Comparison of ENCODE assay signal across 21 cellular contexts in genomic region chr1:228079601-228080263, GRCh38. TPM values are rescaled to one million over a fixed set of nuclear protein-coding genes. Genes with fewer than 3 reads are reported as not detected.
DNase-seq lines count a peak whose midpoint lies in the region; ATAC-seq and TF ChIP-seq lines count a peak whose summit lies in the region.
"Had no signal": no experiment of that assay in that cellular context is flagged by ENCODE, and none has a peak within 500 bp of the region (broad histone marks: within the 10 kb centered on the region; RNA-seq: fewer than 3 reads in every experiment).

No MANE protein-coding gene starts in this region.

- H3K4me3 Mint-ChIP-seq in activated CD4-positive, alpha-beta T cell treated with anti-CD3 and anti-CD28 coated beads, Interleukin-2, amount 10 ng/mL, durations not matched to agents 7 days and 5 days = no peak overlapping the region
- peak overlapping the region in 3 of 5 experiments; percentile 30 to 70 (median 62) for H3K4me3 Mint-ChIP-seq in brain
- H3K4me3 Mint-ChIP-seq: B cell; effector memory CD8-positive, alpha-beta T cell had no signal

- TF ChIP-seq EP300 in ovary (IDR thresholded peaks at IDR 0.05) = no peak

- peak overlapping the region; percentile 82 for H3K27ac Mint-ChIP-seq in activated CD4-positive, alpha-beta T cell treated with anti-CD3 and anti-CD28 coated beads, Interleukin-2, amount 10 ng/mL, durations not matched to agents 7 days and 5 days
- no peak overlapping the region for H3K27ac Mint-ChIP-seq in brain
- H3K27ac Mint-ChIP-seq: B cell; effector memory CD8-positive, alpha-beta T cell had no signal

- no peaks in the 10 kb centered on the region for H3K9me3 Mint-ChIP-seq in activated CD4-positive, alpha-beta T cell treated with anti-CD3 and anti-CD28 coated beads, Interleukin-2, amount 10 ng/mL, durations not matched to agents 7 days and 5 days
- peaks cover 0 to 3% (median 0%) of the 10 kb centered on the region in 5 experiments for H3K9me3 Mint-ChIP-seq in brain
- H3K9me3 Mint-ChIP-seq: effector memory CD8-positive, alpha-beta T cell had no signal

- H3K36me3 ChIP-seq in HEK293 (ENCODE audit: control insufficient read depth in 2 of 2, insufficient read depth in 1 of 2, low read length in 2 of 2) (peaks cover 0 to 18% of the 10 kb centered on the region in 2 experiments; a peak in 1 of 3 replicates), ovary (no peaks in the 10 kb centered on the region)
- H3K36me3 ChIP-seq: pancreas had no signal

- H3K27me3 Mint-ChIP-seq in activated CD4-positive, alpha-beta T cell treated with anti-CD3 and anti-CD28 coated beads, Interleukin-2, amount 10 ng/mL, durations not matched to agents 7 days and 5 days = no peaks in the 10 kb centered on the region
- H3K27me3 Mint-ChIP-seq in brain = peaks cover 15% of the 10 kb centered on the region
- H3K27me3 Mint-ChIP-seq: B cell; effector memory CD8-positive, alpha-beta T cell had no signal

- peaks cover 16% of the 10 kb centered on the region for H3K36me3 Mint-ChIP-seq in activated CD4-positive, alpha-beta T cell treated with anti-CD3 and anti-CD28 coated beads, Interleukin-2, amount 10 ng/mL, durations not matched to agents 7 days and 5 days (ENCODE audit: low read depth)
- H3K36me3 Mint-ChIP-seq in brain = peaks cover 15% of the 10 kb centered on the region

- no peaks in the 10 kb centered on the region for H3K9me3 ChIP-seq in HEK293 (ENCODE audit: control insufficient read depth, insufficient read depth, low read depth, low read length)
- no peaks in the 10 kb centered on the region for H3K9me3 ChIP-seq in ovary
- H3K9me3 ChIP-seq: pancreas, SK-N-SH had no signal

- H3K4me3 ChIP-seq in HEK293 (ENCODE audit: low read depth, low read length) = no peak overlapping the region
- no peak overlapping the region for H3K4me3 ChIP-seq in ovary
- H3K4me3 ChIP-seq: pancreas had no signal

- no peak for TF ChIP-seq CTCF in HEK293 (tag by site-specific recombination; IDR thresholded peaks at IDR 0.05)
- no peak for TF ChIP-seq CTCF in brain (conservative IDR thresholded peaks at IDR 0.05)
- no peak for TF ChIP-seq CTCF in ovary (IDR thresholded peaks at IDR 0.05)

- CTCF ChIA-PET in activated CD4-positive, alpha-beta T cell treated with anti-CD3 and anti-CD28 coated beads, Interleukin-2, amount 10 ng/mL, durations not matched to agents 7 days and 5 days (lab: Charles Lee) = no interaction called here
- CTCF ChIA-PET in HEK293 (lab: Yijun Ruan, JAX) = no interaction called here

- 79 to 86% (median 81%) methylated on average over 5 to 7 of the region's 7 CpGs for WGBS in ovary, 3 donors

- no peaks in the 10 kb centered on the region for H3K27me3 ChIP-seq in ovary
- H3K27me3 ChIP-seq: pancreas had no signal

- intact Hi-C loops in ovary (cut with DNase I) = no loop called here

- peaks cover 27% of the 10 kb centered on the region for H3K4me1 Mint-ChIP-seq in activated CD4-positive, alpha-beta T cell treated with anti-CD3 and anti-CD28 coated beads, Interleukin-2, amount 10 ng/mL, durations not matched to agents 7 days and 5 days
- peaks cover 20% of the 10 kb centered on the region for H3K4me1 Mint-ChIP-seq in brain

- H3K4me1 ChIP-seq in HEK293 (ENCODE audit: control insufficient read depth, insufficient read depth, low read length) = peaks cover 4% of the 10 kb centered on the region
- H3K4me1 ChIP-seq in ovary (ENCODE audit: insufficient read depth) = peaks cover 10% of the 10 kb centered on the region

- TF ChIP-seq POLR2A in ovary (IDR thresholded peaks at IDR 0.05) = no peak

- no peak for DNase-seq in activated CD4-positive, alpha-beta T cell treated with anti-CD3 and anti-CD28 coated beads, Interleukin-2, amount 10 ng/mL, durations not matched to agents 7 days and 5 days
- no peak for DNase-seq in activated CD4-positive, alpha-beta T cell treated with anti-CD3 and anti-CD28 coated beads, Interleukin-2, amount 50 U/mL, for 4 hours
- DNase-seq in ovary = peak in 3 of 5 donors; percentile 8 to 31 (median 21)
- DNase-seq in NCI-H2081 treated with DMSO at 0.1 percent for 48 hours (lab: John Stamatoyannopoulos, UW) = no peak
- no peak for DNase-seq in KG1 (lab: John Stamatoyannopoulos, UW)
- DNase-seq: 8988T; activated CD4-positive, CD25-positive, alpha-beta regulatory T cell treated with anti-CD3 and anti-CD28 coated beads, Interleukin-2, amount 50 U/mL, for 72 hours; activated naive CD4-positive, alpha-beta T cell treated with anti-CD3 and anti-CD28 coated beads, Interleukin-2, amount 50 U/mL, for 16 hours; DMS 273 treated with DMSO at 0.1 percent for 48 hours; effector memory CD8-positive, alpha-beta T cell; NCI-H1417; NCI-H82; PC-3; SK-N-SH; stimulated activated CD4-positive, alpha-beta T cell treated with anti-CD3 and anti-CD28 coated beads, Interleukin-4, amount 100 ng/mL, for 24 hours; T-helper 9 cell had no signal

- H3K27ac ChIP-seq in HEK293 (ENCODE audit: extremely low read depth, low read depth, low read length) (no peak overlapping the region), ovary (no peak overlapping the region)
- H3K27ac ChIP-seq: pancreas had no signal

- ATAC-seq in HG02610 (IDR thresholded peaks at IDR 0.05; ENCODE audit: unreplicated experiment) = no peak
- ATAC-seq: effector memory CD8-positive, alpha-beta T cell; pancreas; PC-3 had no signal

- POLR2A ChIA-PET in activated CD4-positive, alpha-beta T cell treated with anti-CD3 and anti-CD28 coated beads, Interleukin-2, amount 10 ng/mL, durations not matched to agents 7 days and 5 days (lab: Charles Lee) = no interaction called here
- POLR2A ChIA-PET in HEK293 (lab: Yijun Ruan, JAX) = interaction anchor here (1.2 kb wide), 1 partner anchor 11 kb away, joined by 3 read pairs; no protein-coding TSS in a partner anchor

TF ChIP-seq in HEK293, 187 proteins besides CTCF, POLR2A, EP300 and RAD21:
- TF ChIP-seq SP7 (tag by site-specific recombination; IDR thresholded peaks at IDR 0.05) (no peak), ZNF274 (IDR thresholded peaks at IDR 0.05; ENCODE audit: low read length) (no peak), ZNF274 (tag by site-specific recombination; IDR thresholded peaks at IDR 0.05; ENCODE audit: borderline replicate concordance) (no peak), ZNF580 (tag by site-specific recombination; IDR thresholded peaks at IDR 0.05) (peak; percentile 98), SETDB1 (IDR thresholded peaks at IDR 0.05; ENCODE audit: insufficient read length, low read length) (no peak)

RNA-seq across cellular contexts. Expression of gene ARF1, which starts 2.8 kb away (rescaled TPM):
- total RNA-seq in activated CD4-positive, alpha-beta T cell treated with anti-CD3 and anti-CD28 coated beads, Interleukin-2, amount 10 ng/mL, durations not matched to agents 7 days and 5 days = 100 to 1,000 TPM; 267 to 285 TPM
- polyA plus RNA-seq in brain (ENCODE audit: insufficient read depth, low read depth, low replicate concordance) (566 TPM), ovary (100 to 1,000 TPM; 179 to 307 TPM)
- 100 to 1,000 TPM; 209 to 345 (median 285) TPM for total RNA-seq in ovary

RNA-seq across cellular contexts. Expression of gene C1orf35, which starts 23.4 kb away (rescaled TPM):
- 10 to 100 TPM; 14.4 to 24.4 TPM for total RNA-seq in activated CD4-positive, alpha-beta T cell treated with anti-CD3 and anti-CD28 coated beads, Interleukin-2, amount 10 ng/mL, durations not matched to agents 7 days and 5 days
- 16.3 TPM for polyA plus RNA-seq in brain (ENCODE audit: insufficient read depth, low read depth, low replicate concordance)
- 10 to 100 TPM; 16.0 to 24.7 (median 21.0) TPM for total RNA-seq in ovary
- polyA plus RNA-seq in ovary = 10 to 100 TPM in 1 of 2 donors, 1 to 10 TPM in 1; 2.8 to 29.3 TPM

RNA-seq across cellular contexts. Expression of gene MRPL55, which starts 29.4 kb away (rescaled TPM):
- 10 to 100 TPM; 38.6 to 44.1 TPM for total RNA-seq in activated CD4-positive, alpha-beta T cell treated with anti-CD3 and anti-CD28 coated beads, Interleukin-2, amount 10 ng/mL, durations not matched to agents 7 days and 5 days
- polyA plus RNA-seq in brain (ENCODE audit: insufficient read depth, low read depth, low replicate concordance) = 153 TPM
- 10 to 100 TPM; 36.4 to 98.5 (median 43.3) TPM for total RNA-seq in ovary
- 10 to 100 TPM; 14.6 to 87.5 TPM for polyA plus RNA-seq in ovary

Comparison
In these comparisons a context has a peak if more than half of its experiments do, and no peak if none do; other contexts are left out.
1. DNase-seq: peak in ovary (3 of 5); none in activated CD4-positive, alpha-beta T cell treated with anti-CD3 and anti-CD28 coated beads, Interleukin-2, amount 10 ng/mL, durations not matched to agents 7 days and 5 days (single experiment), activated CD4-positive, alpha-beta T cell treated with anti-CD3 and anti-CD28 coated beads, Interleukin-2, amount 50 U/mL, for 4 hours (0 of 2), NCI-H2081 treated with DMSO at 0.1 percent for 48 hours (single experiment) and KG1 (single experiment).